1 cellular context compared by ENCODE assay signal in the genomic region with DNA sequence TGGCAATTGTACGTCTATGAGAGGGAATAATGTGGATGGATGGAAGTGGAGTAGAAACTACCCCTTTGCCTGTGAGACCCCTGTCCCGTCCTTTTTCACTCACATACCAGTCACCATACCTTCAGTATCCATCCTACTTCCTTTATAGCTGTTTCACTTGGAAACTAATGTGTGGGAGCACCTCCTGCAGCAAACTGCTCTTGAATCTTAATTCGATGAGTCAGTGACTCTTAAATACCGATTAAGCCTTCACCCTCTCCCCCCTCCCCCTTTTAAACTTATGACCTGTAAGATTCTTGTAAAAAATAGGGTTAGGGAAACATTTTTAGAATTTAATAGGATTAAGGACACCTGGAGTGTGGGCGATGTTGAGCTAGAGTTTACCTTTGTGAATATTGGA.
TF ChIP-seq lines count a peak whose summit lies in the region.

No MANE protein-coding gene starts in this region.

TF ChIP-seq in IMR-90, 13 proteins besides CTCF, POLR2A, EP300 and RAD21:
- TF ChIP-seq RCOR1 (IDR thresholded peaks at IDR 0.05; ENCODE audit: insufficient replicate concordance, low read length): no peak
- TF ChIP-seq, protein P1, sequence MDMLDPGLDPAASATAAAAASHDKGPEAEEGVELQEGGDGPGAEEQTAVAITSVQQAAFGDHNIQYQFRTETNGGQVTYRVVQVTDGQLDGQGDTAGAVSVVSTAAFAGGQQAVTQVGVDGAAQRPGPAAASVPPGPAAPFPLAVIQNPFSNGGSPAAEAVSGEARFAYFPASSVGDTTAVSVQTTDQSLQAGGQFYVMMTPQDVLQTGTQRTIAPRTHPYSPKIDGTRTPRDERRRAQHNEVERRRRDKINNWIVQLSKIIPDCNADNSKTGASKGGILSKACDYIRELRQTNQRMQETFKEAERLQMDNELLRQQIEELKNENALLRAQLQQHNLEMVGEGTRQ (IDR thresholded peaks at IDR 0.05; ENCODE audit: low read depth, low read length): no peak
- TF ChIP-seq MXI1 (IDR thresholded peaks at IDR 0.05; ENCODE audit: borderline replicate concordance, low read depth, low read length): no peak
- no peak for TF ChIP-seq CEBPB (IDR thresholded peaks at IDR 0.05; ENCODE audit: low read depth, low read length)
- no peak for TF ChIP-seq NFE2L2 (IDR thresholded peaks at IDR 0.05; ENCODE audit: low read depth, low read length)
- no peak for TF ChIP-seq MAFK (IDR thresholded peaks at IDR 0.05; ENCODE audit: low read depth, low read length)
- no peak for TF ChIP-seq MAZ (IDR thresholded peaks at IDR 0.05; ENCODE audit: borderline replicate concordance, low read depth, low read length)
- TF ChIP-seq BHLHE40 (IDR thresholded peaks at IDR 0.05; ENCODE audit: low read depth, low read length): no peak
- TF ChIP-seq RFX5 (IDR thresholded peaks at IDR 0.05; ENCODE audit: low read depth, low read length): no peak
